Comparison of ENCODE assay signal across 18 cellular contexts in the genomic region with DNA sequence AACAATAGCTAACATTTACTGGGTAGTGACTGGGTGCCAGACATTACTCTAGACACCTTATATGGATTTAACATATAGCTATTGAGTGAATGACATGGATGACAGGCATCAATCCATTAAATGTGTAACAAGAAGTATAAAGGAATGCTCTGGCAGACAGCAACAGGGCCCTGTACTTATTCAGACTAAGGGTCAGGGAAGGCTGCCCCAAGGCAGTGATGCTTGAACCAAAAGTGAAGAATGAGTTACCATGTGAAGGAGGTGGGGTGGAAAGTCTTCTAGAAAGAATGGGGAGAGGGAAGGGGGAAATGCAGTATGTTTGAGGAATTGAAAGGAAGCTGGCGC.
"Had no signal": no experiment of that assay in that cellular context is flagged by ENCODE, and none has a peak within 500 bp of the region (broad histone marks: within the 10 kb centered on the region; RNA-seq: fewer than 3 reads in every experiment).

No MANE protein-coding gene starts in this region.

- ATAC-seq: activated CD4-positive, alpha-beta T cell treated with anti-CD3 and anti-CD28 coated beads for 36 hours; activated T-cell treated with anti-CD3 and anti-CD28 coated beads, Interleukin-2, amount 50 U/mL, for 4 hours; stimulated activated naive CD8-positive, alpha-beta T cell treated with anti-CD3 and anti-CD28 coated beads, Interleukin-15, amount 100 ng/mL, for 72 hours; WTC11 had no signal

- H3K27ac ChIP-seq: esophagus muscularis mucosa, tibial artery, uterus had no signal

- FAIRE-seq: astrocyte, frontal cortex had no signal

- H3K4me3 ChIP-seq: esophagus muscularis mucosa, tibial artery, uterus had no signal

- DNase-seq: activated CD4-positive, alpha-beta T cell treated with anti-CD3 and anti-CD28 coated beads for 36 hours; activated CD4-positive, alpha-beta T cell treated with anti-CD3 and anti-CD28 coated beads, Interleukin-2, amount 50 U/mL, for 4 hours; activated CD8-positive, alpha-beta memory T cell treated with anti-CD3 and anti-CD28 coated beads for 24 hours; activated CD8-positive, alpha-beta memory T cell treated with anti-CD3 and anti-CD28 coated beads, Interleukin-2, amount 50 U/mL, for 4 hours; activated naive CD4-positive, alpha-beta T cell; activated naive CD8-positive, alpha-beta T cell treated with anti-CD3 and anti-CD28 coated beads for 36 hours; activated T-cell treated with anti-CD3 and anti-CD28 coated beads, Interleukin-2, amount 50 U/mL, for 4 hours; central memory CD4-positive, alpha-beta T cell; effector memory CD4-positive, alpha-beta T cell; glutamatergic neuron; hypothalamus; stimulated activated naive CD8-positive, alpha-beta T cell treated with anti-CD3 and anti-CD28 coated beads, Interleukin-15, amount 100 ng/mL, for 72 hours; uterus had no signal

- H3K36me3 ChIP-seq: esophagus muscularis mucosa, tibial artery, uterus had no signal

- H3K4me1 ChIP-seq: esophagus muscularis mucosa, tibial artery, uterus had no signal

- H3K9me3 ChIP-seq: esophagus muscularis mucosa, tibial artery, uterus had no signal

- H3K27me3 ChIP-seq: uterus had no signal
